13 cellular contexts compared by ENCODE assay signal in genomic region chr14:97077687-97078086, GRCh38.
DNase-seq lines count a peak whose midpoint lies in the region; ATAC-seq lines count a peak whose summit lies in the region.
"Had no signal": no experiment of that assay in that cellular context is flagged by ENCODE, and none has a peak within 500 bp of the region (broad histone marks: within the 10 kb centered on the region; RNA-seq: fewer than 3 reads in every experiment).

No MANE protein-coding gene starts in this region.

- no peak overlapping the region for H3K4me3 Mint-ChIP-seq in activated naive CD8-positive, alpha-beta T cell treated with anti-CD3 and anti-CD28 coated beads, Interleukin-2, amount 50 U/mL, for 24 hours
- H3K4me3 Mint-ChIP-seq: activated B cell treated with CpG ODN at 0.5 μM for 24 hours had no signal

- no peaks in the 10 kb centered on the region for H3K9me3 Mint-ChIP-seq in activated naive CD8-positive, alpha-beta T cell treated with anti-CD3 and anti-CD28 coated beads, Interleukin-2, amount 50 U/mL, for 24 hours
- H3K9me3 Mint-ChIP-seq: activated B cell treated with CpG ODN at 0.5 μM for 24 hours had no signal

- no peaks in the 10 kb centered on the region for H3K36me3 Mint-ChIP-seq in activated naive CD8-positive, alpha-beta T cell treated with anti-CD3 and anti-CD28 coated beads, Interleukin-2, amount 50 U/mL, for 24 hours (ENCODE audit: low read depth)

- peaks cover 3% of the 10 kb centered on the region for H3K27me3 Mint-ChIP-seq in activated naive CD8-positive, alpha-beta T cell treated with anti-CD3 and anti-CD28 coated beads, Interleukin-2, amount 50 U/mL, for 24 hours

- H3K4me3 ChIP-seq in BLaER1 (no peak overlapping the region), SJCRH30 (no peak overlapping the region)
- H3K4me3 ChIP-seq: mucosa of descending colon, suprapubic skin had no signal

- peaks cover 54% of the 10 kb centered on the region for H3K4me1 ChIP-seq in BLaER1
- H3K4me1 ChIP-seq in SJCRH30 = 0 out of 2 replicates have a peak, but pooled peaks cover 2% of the 10 kb centered on the region
- H3K4me1 ChIP-seq: parathyroid adenoma, suprapubic skin had no signal

- peak; percentile 4 for ATAC-seq in GM19351 (IDR thresholded peaks at IDR 0.05; ENCODE audit: unreplicated experiment)
- peak; percentile 34 for ATAC-seq in HG03135 (IDR thresholded peaks at IDR 0.05; ENCODE audit: unreplicated experiment)
- peak; percentile 24 for ATAC-seq in activated naive CD8-positive, alpha-beta T cell treated with anti-CD3 and anti-CD28 coated beads, Interleukin-2, amount 50 U/mL, for 24 hours

- DNase-seq in activated naive CD8-positive, alpha-beta T cell treated with anti-CD3 and anti-CD28 coated beads, Interleukin-2, amount 50 U/mL, for 24 hours = no peak
- DNase-seq in SJCRH30 = no peak
- no peak for DNase-seq in NCI-H226
- no peak for DNase-seq in NCI-H510A treated with DMSO at 0.1 percent for 48 hours (lab: John Stamatoyannopoulos, UW)
- DNase-seq in NCI-H1436 (lab: John Stamatoyannopoulos, UW) = no peak
- DNase-seq: activated B cell treated with CpG ODN at 0.5 μM for 24 hours, cerebellar nuclear complex had no signal

- peak overlapping the region; percentile 39; the same call in 1 of the 2 replicates for H3K27ac ChIP-seq in BLaER1
- no peak overlapping the region for H3K27ac ChIP-seq in SJCRH30
- H3K27ac ChIP-seq: parathyroid adenoma, suprapubic skin had no signal

- no peaks in the 10 kb centered on the region for H3K27me3 ChIP-seq in BLaER1
- no peaks in the 10 kb centered on the region for H3K27me3 ChIP-seq in SJCRH30
- H3K27me3 ChIP-seq: suprapubic skin had no signal

- peaks cover 23% of the 10 kb centered on the region for H3K4me1 Mint-ChIP-seq in activated naive CD8-positive, alpha-beta T cell treated with anti-CD3 and anti-CD28 coated beads, Interleukin-2, amount 50 U/mL, for 24 hours
- H3K4me1 Mint-ChIP-seq: activated B cell treated with CpG ODN at 0.5 μM for 24 hours had no signal

- H3K9me3 ChIP-seq in BLaER1 (0 out of 2 replicates have a peak, but pooled peaks cover 4% of the 10 kb centered on the region), SJCRH30 (replicated peaks) (no peaks in the 10 kb centered on the region)
- H3K9me3 ChIP-seq: mucosa of descending colon, suprapubic skin had no signal

- H3K4me2 ChIP-seq in BLaER1 = peak overlapping the region; percentile 77

- no peaks in the 10 kb centered on the region for H4K20me1 ChIP-seq in BLaER1

- no peaks in the 10 kb centered on the region for H3K36me3 ChIP-seq in BLaER1
- no peaks in the 10 kb centered on the region for H3K36me3 ChIP-seq in SJCRH30
- H3K36me3 ChIP-seq: suprapubic skin had no signal

- 0 out of 2 replicates have a peak overlapping the region, but pooled peaks have one; percentile 25 for H3K9ac ChIP-seq in BLaER1
- H3K9ac ChIP-seq: parathyroid adenoma had no signal

- H3K27ac Mint-ChIP-seq in activated naive CD8-positive, alpha-beta T cell treated with anti-CD3 and anti-CD28 coated beads, Interleukin-2, amount 50 U/mL, for 24 hours = no peak overlapping the region
- H3K27ac Mint-ChIP-seq: activated B cell treated with CpG ODN at 0.5 μM for 24 hours had no signal
